Comparison of ENCODE assay signal across 36 cellular contexts in genomic region chr3:86416334-86416733, GRCh38.
DNase-seq lines count a peak whose midpoint lies in the region; ATAC-seq, FAIRE-seq and TF ChIP-seq lines count a peak whose summit lies in the region.
"Had no signal": no experiment of that assay in that cellular context is flagged by ENCODE, and none has a peak within 500 bp of the region (broad histone marks: within the 10 kb centered on the region; RNA-seq: fewer than 3 reads in every experiment).

No MANE protein-coding gene starts in this region.

- ATAC-seq in heart left ventricle = no peak
- ATAC-seq: CD8-positive, alpha-beta T cell; gastroesophageal sphincter; HepG2; left lung; pancreas; stimulated activated naive CD8-positive, alpha-beta T cell treated with anti-CD3 and anti-CD28 coated beads, Interleukin-15, amount 100 ng/mL, for 72 hours; T-helper 17 cell had no signal

- H3K27ac ChIP-seq in astrocyte (ENCODE audit: low read depth, low read length) = no peak overlapping the region
- H3K27ac ChIP-seq in heart left ventricle = no peak overlapping the region
- H3K27ac ChIP-seq: gastroesophageal sphincter, hepatocyte, HL-60, left lung, pancreas, right atrium auricular region, SK-N-MC, vagina had no signal

- no peak overlapping the region for H3K4me2 ChIP-seq in astrocyte (ENCODE audit: low read length)
- H3K4me2 ChIP-seq: hepatocyte had no signal

- no peaks in the 10 kb centered on the region for H4K20me1 ChIP-seq in astrocyte (ENCODE audit: insufficient read depth, low read length)

- intact Hi-C loops in heart left ventricle (cut with DNase I) = no loop called here

- H3K9me3 ChIP-seq in astrocyte (ENCODE audit: insufficient read depth, low read depth, low read length) = no peaks in the 10 kb centered on the region
- H3K9me3 ChIP-seq in heart left ventricle = peaks cover 0 to 3% (median 0%) of the 10 kb centered on the region in 12 donors
- H3K9me3 ChIP-seq: gastroesophageal sphincter, HAP-1, pancreas, right atrium auricular region, vagina had no signal

- H3K4me3 ChIP-seq in astrocyte (ENCODE audit: insufficient read depth, low read depth, low read length) = no peak overlapping the region
- no peak overlapping the region for H3K4me3 ChIP-seq in heart left ventricle
- no peak overlapping the region for H3K4me3 ChIP-seq in H7 (ENCODE audit: insufficient read depth, low read depth, low read length)
- H3K4me3 ChIP-seq: gastroesophageal sphincter, HAP-1, hepatocyte, left lung, pancreas, right atrium auricular region, SK-N-MC, vagina had no signal

- H3K79me2 ChIP-seq in astrocyte (ENCODE audit: insufficient read depth, low read length) = no peaks in the 10 kb centered on the region
- H3K79me2 ChIP-seq: hepatocyte had no signal

- DNase-seq in ELF-1 (ENCODE audit: low read depth, low spot score) (peak; percentile 44), M059J (ENCODE audit: low read depth) (peak; percentile 59), astrocyte (ENCODE audit: low read depth) (peak; percentile 3), kidney tubule cell (ENCODE audit: low spot score) (peak; percentile 6), heart left ventricle (no peak), H7 (no peak), NCI-H69 (lab: John Stamatoyannopoulos, UW) (no peak), NCI-H2107 (lab: John Stamatoyannopoulos, UW) (no peak)
- DNase-seq: ACHN; activated CD4-positive, alpha-beta memory T cell treated with anti-CD3 and anti-CD28 coated beads, Interleukin-2, amount 10 ng/mL, durations not matched to agents 7 days and 5 days; activated CD4-positive, alpha-beta T cell treated with anti-CD3 and anti-CD28 coated beads for 1 hour; activated CD8-positive, alpha-beta memory T cell treated with anti-CD3 and anti-CD28 coated beads, Interleukin-2, amount 50 U/mL, for 4 hours; activated naive CD4-positive, alpha-beta T cell treated with anti-CD3 and anti-CD28 coated beads for 36 hours; CD8-positive, alpha-beta T cell; Karpas-422; left lung; NCI-H1436; NCI-H2081; NCI-H226; NCI-H526 treated with DMSO at 0.1 percent for 48 hours; pancreas; stimulated activated CD4-positive, alpha-beta T cell treated with anti-CD3 and anti-CD28 coated beads, Interleukin-1b, Interleukin-23, amount 100 ng/mL, for 48 hours; stimulated activated naive CD8-positive, alpha-beta T cell treated with anti-CD3 and anti-CD28 coated beads, Interleukin-15, amount 100 ng/mL, for 72 hours; T-helper 17 cell had no signal

- TF ChIP-seq CTCF in astrocyte (IDR thresholded peaks at IDR 0.05; ENCODE audit: insufficient read depth, low read depth, low read length) = no peak
- no peak for TF ChIP-seq CTCF in heart left ventricle (IDR thresholded peaks at IDR 0.05)

- H3K27ac Mint-ChIP-seq in astrocyte (ENCODE audit: unreplicated experiment) = no peak overlapping the region
- H3K27ac Mint-ChIP-seq: activated CD4-positive, alpha-beta memory T cell treated with anti-CD3 and anti-CD28 coated beads, Interleukin-2, amount 10 ng/mL, durations not matched to agents 7 days and 5 days; activated naive CD4-positive, alpha-beta T cell treated with anti-CD3 and anti-CD28 coated beads for 36 hours; B cell; brain; CD8-positive, alpha-beta T cell; stimulated activated naive CD8-positive, alpha-beta T cell treated with anti-CD3 and anti-CD28 coated beads, Interleukin-15, amount 100 ng/mL, for 72 hours; T-helper 17 cell had no signal

- H3K36me3 ChIP-seq in astrocyte (ENCODE audit: insufficient read depth, low read length) = no peaks in the 10 kb centered on the region
- H3K36me3 ChIP-seq in heart left ventricle = no peaks in the 10 kb centered on the region
- no peaks in the 10 kb centered on the region for H3K36me3 ChIP-seq in H7 (replicated peaks; ENCODE audit: control insufficient read depth, insufficient read depth, low read length)
- H3K36me3 ChIP-seq: gastroesophageal sphincter, HAP-1, left lung, pancreas, right atrium auricular region, vagina had no signal

- H3K27me3 Mint-ChIP-seq in astrocyte (ENCODE audit: low read depth, unreplicated experiment) = no peaks in the 10 kb centered on the region
- H3K27me3 Mint-ChIP-seq: activated CD4-positive, alpha-beta memory T cell treated with anti-CD3 and anti-CD28 coated beads, Interleukin-2, amount 10 ng/mL, durations not matched to agents 7 days and 5 days; B cell; brain; stimulated activated naive CD8-positive, alpha-beta T cell treated with anti-CD3 and anti-CD28 coated beads, Interleukin-15, amount 100 ng/mL, for 72 hours; T-helper 17 cell had no signal

- H2AFZ ChIP-seq in astrocyte (ENCODE audit: low read depth, low read length) = no peak overlapping the region
- H2AFZ ChIP-seq: hepatocyte had no signal

- H3K9ac ChIP-seq in astrocyte (ENCODE audit: low read length) = no peak overlapping the region

- TF ChIP-seq POLR2A in heart left ventricle (IDR thresholded peaks at IDR 0.05) = no peak

- no peaks in the 10 kb centered on the region for H3K4me1 ChIP-seq in astrocyte (ENCODE audit: insufficient read depth, low read length)
- H3K4me1 ChIP-seq in heart left ventricle = no peaks in the 10 kb centered on the region
- H3K4me1 ChIP-seq: gastroesophageal sphincter, HAP-1, left lung, pancreas, right atrium auricular region, vagina had no signal

- no peak overlapping the region for H3K4me3 Mint-ChIP-seq in astrocyte (ENCODE audit: unreplicated experiment)
- H3K4me3 Mint-ChIP-seq: activated CD4-positive, alpha-beta memory T cell treated with anti-CD3 and anti-CD28 coated beads, Interleukin-2, amount 10 ng/mL, durations not matched to agents 7 days and 5 days; activated naive CD4-positive, alpha-beta T cell treated with anti-CD3 and anti-CD28 coated beads for 36 hours; B cell; brain; CD8-positive, alpha-beta T cell; neural crest cell; stimulated activated naive CD8-positive, alpha-beta T cell treated with anti-CD3 and anti-CD28 coated beads, Interleukin-15, amount 100 ng/mL, for 72 hours; T-helper 17 cell had no signal

- H3K4me1 Mint-ChIP-seq in astrocyte (ENCODE audit: low read depth, unreplicated experiment) = no peaks in the 10 kb centered on the region
- H3K4me1 Mint-ChIP-seq: activated CD4-positive, alpha-beta memory T cell treated with anti-CD3 and anti-CD28 coated beads, Interleukin-2, amount 10 ng/mL, durations not matched to agents 7 days and 5 days; B cell; brain; neural crest cell; stimulated activated naive CD8-positive, alpha-beta T cell treated with anti-CD3 and anti-CD28 coated beads, Interleukin-15, amount 100 ng/mL, for 72 hours; T-helper 17 cell had no signal

- H3K9me3 Mint-ChIP-seq in astrocyte (ENCODE audit: unreplicated experiment) = no peaks in the 10 kb centered on the region
- H3K9me3 Mint-ChIP-seq: neural crest cell had no signal

- no peaks in the 10 kb centered on the region for H3K27me3 ChIP-seq in astrocyte (ENCODE audit: insufficient read depth, low read length)
- H3K27me3 ChIP-seq in heart left ventricle = no peaks in the 10 kb centered on the region
- no peaks in the 10 kb centered on the region for H3K27me3 ChIP-seq in H7 (ENCODE audit: control insufficient read depth, insufficient read depth, low read length)
- H3K27me3 ChIP-seq: gastroesophageal sphincter, hepatocyte, left lung, pancreas, right atrium auricular region, vagina had no signal

- 75 to 87% (median 81%) methylated on average over 3 of the region's 3 CpGs for WGBS in heart left ventricle, 4 donors

- H3K36me3 Mint-ChIP-seq in astrocyte (ENCODE audit: low read depth, unreplicated experiment) = no peaks in the 10 kb centered on the region
- H3K36me3 Mint-ChIP-seq: brain; CD8-positive, alpha-beta T cell had no signal

- no peak for FAIRE-seq in astrocyte (lab: Jason Lieb, UNC)
- FAIRE-seq: GM12892, HepG2, pancreas had no signal

Comparison
In these comparisons a context has a peak if more than half of its experiments do, and no peak if none do; other contexts are left out.
1. DNase-seq: peak in ELF-1 (single experiment), M059J (single experiment), astrocyte (single experiment) and kidney tubule cell (single experiment); none in heart left ventricle (0 of 5), H7 (single experiment), NCI-H69 (single experiment) and NCI-H2107 (single experiment).